In the genomic region with DNA sequence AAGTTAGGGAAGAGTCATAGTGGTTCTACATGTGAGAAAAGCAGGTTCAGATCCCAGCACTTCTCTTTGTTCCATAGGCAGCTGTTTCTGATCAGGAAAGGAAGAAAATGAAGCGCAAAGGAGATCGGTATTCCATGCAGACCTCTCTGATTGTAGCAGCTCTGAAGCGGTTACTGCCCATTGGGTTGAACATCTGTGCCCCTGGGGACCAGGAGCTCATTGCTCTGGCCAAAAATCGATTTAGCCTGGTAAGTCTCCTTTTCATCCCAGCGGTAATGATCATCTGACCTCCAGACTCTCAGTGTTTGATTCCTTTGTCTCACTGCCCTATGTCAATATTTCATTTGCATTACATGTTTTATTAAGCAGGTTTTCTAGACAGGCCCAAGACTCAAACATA, we compare ENCODE assay signal across 26 cellular contexts.
"Had no signal": no experiment of that assay in that cellular context is flagged by ENCODE, and none has a peak within 500 bp of the region (broad histone marks: within the 10 kb centered on the region; RNA-seq: fewer than 3 reads in every experiment).

No MANE protein-coding gene starts in this region.

- H3K9me3 Mint-ChIP-seq: natural killer cell; stimulated activated effector memory CD8-positive, alpha-beta T cell treated with anti-CD3 and anti-CD28 coated beads, Interleukin-12 subunit alpha, Interleukin-12 subunit beta, amount 100 ng/mL, for 72 hours; T-helper 2 cell treated with Interferon-gamma antibody and Interleukin-4, amounts not matched to agents 5 μg/mL and 100 μg/mL, for 36 hours; type B pancreatic cell had no signal

- H3K27ac Mint-ChIP-seq: activated CD4-positive, alpha-beta T cell treated with anti-CD3 and anti-CD28 coated beads for 36 hours; activated naive CD4-positive, alpha-beta T cell treated with anti-CD3 and anti-CD28 coated beads, Interleukin-2, amount 50 U/mL, for 72 hours; activated T-cell treated with anti-CD3 and anti-CD28 coated beads, Interleukin-2, amount 50 U/mL, for 72 hours; dendritic cell treated with granulocyte-macrophage colony-stimulating factor and Interleukin-4, amounts not matched to agents 40 ng/mL and 50 ng/mL, for 4 days; natural killer cell; stimulated activated effector memory CD8-positive, alpha-beta T cell treated with anti-CD3 and anti-CD28 coated beads, Interleukin-12 subunit alpha, Interleukin-12 subunit beta, amount 100 ng/mL, for 72 hours; stimulated activated naive CD8-positive, alpha-beta T cell treated with anti-CD3 and anti-CD28 coated beads, Interleukin-15, amount 100 ng/mL, for 72 hours; T-helper 2 cell treated with Interferon-gamma antibody and Interleukin-4, amounts not matched to agents 5 μg/mL and 100 μg/mL, for 36 hours; type B pancreatic cell had no signal

- H3K4me3 Mint-ChIP-seq: activated CD4-positive, alpha-beta T cell treated with anti-CD3 and anti-CD28 coated beads for 36 hours; activated T-cell treated with anti-CD3 and anti-CD28 coated beads, Interleukin-2, amount 50 U/mL, for 72 hours; dendritic cell treated with granulocyte-macrophage colony-stimulating factor and Interleukin-4, amounts not matched to agents 40 ng/mL and 50 ng/mL, for 4 days; natural killer cell; stimulated activated effector memory CD8-positive, alpha-beta T cell treated with anti-CD3 and anti-CD28 coated beads, Interleukin-12 subunit alpha, Interleukin-12 subunit beta, amount 100 ng/mL, for 72 hours; stimulated activated naive CD8-positive, alpha-beta T cell treated with anti-CD3 and anti-CD28 coated beads, Interleukin-15, amount 100 ng/mL, for 72 hours; T-helper 2 cell treated with Interferon-gamma antibody and Interleukin-4, amounts not matched to agents 5 μg/mL and 100 μg/mL, for 36 hours; type B pancreatic cell had no signal

- H3K27ac ChIP-seq: breast epithelium, left ventricle myocardium inferior, neutrophil, pancreas, prostate gland, sigmoid colon, uterus had no signal

- DNase-seq: activated CD4-positive, alpha-beta T cell treated with anti-CD3 and anti-CD28 coated beads for 36 hours; activated CD4-positive, CD25-positive, alpha-beta regulatory T cell; activated naive CD4-positive, alpha-beta T cell; activated T-cell treated with anti-CD3 and anti-CD28 coated beads for 4 hours; activated T-cell treated with anti-CD3 and anti-CD28 coated beads, Interleukin-2, amount 50 U/mL, for 72 hours; central memory CD4-positive, alpha-beta T cell; effector CD4-positive, alpha-beta T cell; left ventricle myocardium inferior; mesendoderm; natural killer cell; pancreas; sigmoid colon; small intestine; stimulated activated CD4-positive, alpha-beta T cell treated with anti-CD3 and anti-CD28 coated beads, Interleukin-4, amount 100 ng/mL, for 24 hours; stimulated activated naive CD8-positive, alpha-beta T cell treated with anti-CD3 and anti-CD28 coated beads, Interleukin-15, amount 100 ng/mL, for 72 hours; substantia nigra; uterus had no signal

- H3K9me3 ChIP-seq: breast epithelium, left ventricle myocardium inferior, neutrophil, pancreas, prostate gland, sigmoid colon had no signal

- H3K27me3 ChIP-seq: breast epithelium, neutrophil, pancreas, sigmoid colon, uterus had no signal

- H3K36me3 ChIP-seq: breast epithelium, neutrophil, pancreas, prostate gland, sigmoid colon, uterus had no signal

- H3K4me1 Mint-ChIP-seq: activated CD4-positive, alpha-beta T cell treated with anti-CD3 and anti-CD28 coated beads for 36 hours; natural killer cell; stimulated activated effector memory CD8-positive, alpha-beta T cell treated with anti-CD3 and anti-CD28 coated beads, Interleukin-12 subunit alpha, Interleukin-12 subunit beta, amount 100 ng/mL, for 72 hours; stimulated activated naive CD8-positive, alpha-beta T cell treated with anti-CD3 and anti-CD28 coated beads, Interleukin-15, amount 100 ng/mL, for 72 hours had no signal

- H3K36me3 Mint-ChIP-seq: activated naive CD4-positive, alpha-beta T cell treated with anti-CD3 and anti-CD28 coated beads, Interleukin-2, amount 50 U/mL, for 72 hours; natural killer cell; stimulated activated effector memory CD8-positive, alpha-beta T cell treated with anti-CD3 and anti-CD28 coated beads, Interleukin-12 subunit alpha, Interleukin-12 subunit beta, amount 100 ng/mL, for 72 hours had no signal

- H3K4me1 ChIP-seq: breast epithelium, pancreas, prostate gland, sigmoid colon, uterus had no signal

- H3K4me3 ChIP-seq: breast epithelium, left ventricle myocardium inferior, lung, pancreas, prostate gland, sigmoid colon, uterus had no signal

- ATAC-seq: activated CD4-positive, alpha-beta T cell treated with anti-CD3 and anti-CD28 coated beads for 36 hours; activated naive CD4-positive, alpha-beta T cell treated with anti-CD3 and anti-CD28 coated beads, Interleukin-2, amount 50 U/mL, for 72 hours; activated T-cell treated with anti-CD3 and anti-CD28 coated beads, Interleukin-2, amount 50 U/mL, for 72 hours; natural killer cell; pancreas; stimulated activated effector memory CD8-positive, alpha-beta T cell treated with anti-CD3 and anti-CD28 coated beads, Interleukin-12 subunit alpha, Interleukin-12 subunit beta, amount 100 ng/mL, for 72 hours; stimulated activated naive CD8-positive, alpha-beta T cell treated with anti-CD3 and anti-CD28 coated beads, Interleukin-15, amount 100 ng/mL, for 72 hours had no signal

- H3K27me3 Mint-ChIP-seq: activated CD4-positive, alpha-beta T cell treated with anti-CD3 and anti-CD28 coated beads for 36 hours; dendritic cell treated with granulocyte-macrophage colony-stimulating factor and Interleukin-4, amounts not matched to agents 40 ng/mL and 50 ng/mL, for 4 days; stimulated activated naive CD8-positive, alpha-beta T cell treated with anti-CD3 and anti-CD28 coated beads, Interleukin-15, amount 100 ng/mL, for 72 hours; type B pancreatic cell had no signal
